ENCODE assay signal across 9 cellular contexts in genomic region chr16:85056211-85056748, GRCh38. TPM values are rescaled to one million over a fixed set of nuclear protein-coding genes. Genes with fewer than 3 reads are reported as not detected.
DNase-seq lines count a peak whose midpoint lies in the region; ATAC-seq and TF ChIP-seq lines count a peak whose summit lies in the region.
"Had no signal": no experiment of that assay in that cellular context is flagged by ENCODE, and none has a peak within 500 bp of the region (broad histone marks: within the 10 kb centered on the region; RNA-seq: fewer than 3 reads in every experiment).

No MANE protein-coding gene starts in this region.

- no peaks in the 10 kb centered on the region for H3K9me3 ChIP-seq in CD4-positive, CD25-positive, alpha-beta regulatory T cell (ENCODE audit: control insufficient read depth in 2 of 2, low read length in 2 of 2)

- H3K36me3 ChIP-seq in CD4-positive, CD25-positive, alpha-beta regulatory T cell (ENCODE audit: control insufficient read depth, insufficient read depth, low read length) = no peaks in the 10 kb centered on the region

- DNase-seq in CD4-positive, CD25-positive, alpha-beta regulatory T cell = no peak
- DNase-seq in MV-4-11 (lab: John Stamatoyannopoulos, UW) = peak; percentile 24
- DNase-seq in effector memory CD8-positive, alpha-beta T cell = no peak
- DNase-seq in NCI-H187 treated with DMSO at 0.1 percent for 48 hours (lab: John Stamatoyannopoulos, UW) = no peak
- DNase-seq in NCI-H2081 (lab: John Stamatoyannopoulos, UW) = no peak
- no peak for DNase-seq in SW480 (ENCODE audit: low spot score)

- peak; percentile 13 to 33 (median 18) for TF ChIP-seq CTCF in nephron (IDR thresholded peaks at IDR 0.05; ENCODE audit: unreplicated experiment in 3 of 3)

- H3K9me3 Mint-ChIP-seq in CD4-positive, CD25-positive, alpha-beta regulatory T cell = no peaks in the 10 kb centered on the region
- no peaks in the 10 kb centered on the region for H3K9me3 Mint-ChIP-seq in effector memory CD8-positive, alpha-beta T cell
- H3K9me3 Mint-ChIP-seq in nephron = no peaks in the 10 kb centered on the region

- H3K27me3 ChIP-seq in CD4-positive, CD25-positive, alpha-beta regulatory T cell (ENCODE audit: control insufficient read depth, insufficient read depth, low read length) = no peaks in the 10 kb centered on the region

- peaks cover 6 to 29% (median 15%) of the 10 kb centered on the region in 4 donors for H3K4me1 Mint-ChIP-seq in CD4-positive, CD25-positive, alpha-beta regulatory T cell
- H3K4me1 Mint-ChIP-seq in effector memory CD8-positive, alpha-beta T cell (ENCODE audit: low read depth in 2 of 2) = peaks cover 30 to 32% of the 10 kb centered on the region in 2 donors
- peaks cover 31% of the 10 kb centered on the region for H3K4me1 Mint-ChIP-seq in nephron

- peaks cover 22% of the 10 kb centered on the region for H3K4me1 ChIP-seq in CD4-positive, CD25-positive, alpha-beta regulatory T cell (ENCODE audit: control insufficient read depth, insufficient read depth, low read length, poor library complexity, severe bottlenecking)

- H3K4me3 Mint-ChIP-seq in CD4-positive, CD25-positive, alpha-beta regulatory T cell = peak overlapping the region in 3 of 4 donors; percentile 81 to 84 (median 82)
- peak overlapping the region; percentile 60 to 85 for H3K4me3 Mint-ChIP-seq in effector memory CD8-positive, alpha-beta T cell
- peak overlapping the region in 1 of 3 experiments; percentile 17 for H3K4me3 Mint-ChIP-seq in nephron

- peak overlapping the region; percentile 57 for H3K27ac ChIP-seq in CD4-positive, CD25-positive, alpha-beta regulatory T cell (ENCODE audit: insufficient read depth, low read length, poor library complexity, severe bottlenecking)
- H3K27ac ChIP-seq: epithelial cell of prostate had no signal

- H3K4me3 ChIP-seq in CD4-positive, CD25-positive, alpha-beta regulatory T cell (ENCODE audit: low read depth, low read length) = peak overlapping the region; percentile 80

- peaks cover 8% of the 10 kb centered on the region for H3K36me3 Mint-ChIP-seq in CD4-positive, CD25-positive, alpha-beta regulatory T cell
- peaks cover 13% of the 10 kb centered on the region for H3K36me3 Mint-ChIP-seq in effector memory CD8-positive, alpha-beta T cell (ENCODE audit: insufficient read depth)
- no peaks in the 10 kb centered on the region for H3K36me3 Mint-ChIP-seq in nephron (ENCODE audit: low read depth)

- no peaks in the 10 kb centered on the region for H3K27me3 Mint-ChIP-seq in CD4-positive, CD25-positive, alpha-beta regulatory T cell
- no peaks in the 10 kb centered on the region for H3K27me3 Mint-ChIP-seq in effector memory CD8-positive, alpha-beta T cell
- peaks cover 11% of the 10 kb centered on the region for H3K27me3 Mint-ChIP-seq in nephron (ENCODE audit: low read depth)

- ATAC-seq in CD4-positive, CD25-positive, alpha-beta regulatory T cell (ENCODE audit: low read depth in 2 of 2) = no peak
- ATAC-seq in effector memory CD8-positive, alpha-beta T cell (replicated peaks) = no peak
- ATAC-seq in GM21528 (IDR thresholded peaks at IDR 0.05; ENCODE audit: low FRiP score, unreplicated experiment) = no peak

- H3K27ac Mint-ChIP-seq in CD4-positive, CD25-positive, alpha-beta regulatory T cell = peak overlapping the region; percentile 91 to 97 (median 93)
- H3K27ac Mint-ChIP-seq in effector memory CD8-positive, alpha-beta T cell = peak overlapping the region; percentile 88 to 94
- peak overlapping the region in 2 of 3 experiments; percentile 82 to 91 for H3K27ac Mint-ChIP-seq in nephron

RNA-seq across cellular contexts. Expression of gene KIAA0513, which starts 28.7 kb away (rescaled TPM):
- 7.5 TPM for total RNA-seq in CD4-positive, CD25-positive, alpha-beta regulatory T cell
- polyA plus RNA-seq in CD4-positive, CD25-positive, alpha-beta regulatory T cell = 1 to 10 TPM; 1.5 to 3.9 (median 3.3) TPM

RNA-seq across cellular contexts. Expression of gene ZDHHC7, which starts 44.9 kb away (rescaled TPM):
- 42.6 TPM for total RNA-seq in CD4-positive, CD25-positive, alpha-beta regulatory T cell
- 10 to 100 TPM; 26.0 to 38.9 (median 37.1) TPM for polyA plus RNA-seq in CD4-positive, CD25-positive, alpha-beta regulatory T cell

RNA-seq across cellular contexts. Expression of gene CIBAR2, which starts 56.0 kb away (rescaled TPM):
- not detected for total RNA-seq in CD4-positive, CD25-positive, alpha-beta regulatory T cell
- polyA plus RNA-seq in CD4-positive, CD25-positive, alpha-beta regulatory T cell = not detected
